ENCODE assay signal across 23 cellular contexts in genomic region chr15:88651971-88652370, GRCh38. TPM values are rescaled to one million over a fixed set of nuclear protein-coding genes. Genes with fewer than 3 reads are reported as not detected.
A peak's percentile ranks its signal among the peaks of the same experiment; 100 is the strongest.
DNase-seq lines count a peak whose midpoint lies in the region; ATAC-seq, FAIRE-seq and TF ChIP-seq lines count a peak whose summit lies in the region.
"Had no signal": no experiment of that assay in that cellular context is flagged by ENCODE, and none has a peak within 500 bp of the region (broad histone marks: within the 10 kb centered on the region; RNA-seq: fewer than 3 reads in every experiment).

No MANE protein-coding gene starts in this region.

- 93% methylated on average over 5 of the region's 9 CpGs; no CpG with 5 or more reads in 1 of the 2 experiments for WGBS in H1 (ENCODE audit: extremely low coverage in 1 of 2, insufficient coverage in 1 of 2, insufficient read length in 1 of 2, insufficient replicate concordance in 2 of 2, low coverage in 1 of 2, low lambda C conversion rate in 2 of 2, missing lambda C conversion rate in 1 of 2), 2 experiments

- no peak for TF ChIP-seq EP300 in H1 (IDR thresholded peaks at IDR 0.05; ENCODE audit: borderline replicate concordance in 1 of 2, low read depth in 2 of 2, low read length in 2 of 2)

- H2AFZ ChIP-seq in H1 (ENCODE audit: low read length): no peak overlapping the region

- peak overlapping the region; percentile 48; the same call in 1 of the 2 replicates for H2BK20ac ChIP-seq in H1 (ENCODE audit: low read length)

- no peak overlapping the region for H3K4me3 ChIP-seq in H1 (ENCODE audit: extremely low read depth in 1 of 4, insufficient read depth in 2 of 4, low read depth in 3 of 4, low read length in 4 of 4)
- H3K4me3 ChIP-seq: A549, pancreas, upper lobe of left lung had no signal

- no peak overlapping the region for H4K91ac ChIP-seq in H1 (replicated peaks; ENCODE audit: insufficient read length, low read length)

- peak overlapping the region; percentile 51 for H3K27ac Mint-ChIP-seq in activated CD4-positive, alpha-beta T cell treated with anti-CD3 and anti-CD28 coated beads, Interleukin-2, amount 10 ng/mL, durations not matched to agents 7 days and 5 days
- H3K27ac Mint-ChIP-seq in activated B cell treated with CpG ODN at 0.5 μM for 24 hours: peak overlapping the region; percentile 77
- H3K27ac Mint-ChIP-seq in stimulated activated naive CD8-positive, alpha-beta T cell treated with anti-CD3 and anti-CD28 coated beads, Interleukin-15, Interleukin-2, amounts not matched to agents 100 ng/mL and 50 ng/mL, for 24 hours: peak overlapping the region; percentile 45
- H3K27ac Mint-ChIP-seq: CD14-positive monocyte had no signal

- no peak for TF ChIP-seq POLR2A in H1 (IDR thresholded peaks at IDR 0.05; ENCODE audit: control extremely low read depth in 1 of 2, low read depth in 2 of 2, low read length in 2 of 2)

- intact Hi-C loops in activated B cell treated with CpG ODN at 0.5 μM for 24 hours (cut with micrococcal nuclease): no loop called here

- H3K23ac ChIP-seq in H1 (ENCODE audit: insufficient read length): no peak overlapping the region

- H2BK12ac ChIP-seq in H1 (ENCODE audit: low read depth, low read length): peak overlapping the region; percentile 80; the same call in 1 of the 2 replicates

- H3K27ac ChIP-seq in H1 (ENCODE audit: low read depth, low read length): no peak overlapping the region
- H3K27ac ChIP-seq in RWPE1: no peak overlapping the region
- H3K27ac ChIP-seq: A549, pancreas, VCaP had no signal

- no peak for TF ChIP-seq RAD21 in H1 (IDR thresholded peaks at IDR 0.05 in 1 of 2, conservative IDR thresholded peaks at IDR 0.05 in 1 of 2; ENCODE audit: low read depth in 2 of 2, low read length in 2 of 2)

- no peak overlapping the region for H3K14ac ChIP-seq in H1 (ENCODE audit: insufficient read length)

- H3K9me3 ChIP-seq in H1 (ENCODE audit: insufficient read depth in 2 of 2, low read depth in 1 of 2, low read length in 1 of 2): no peaks in the 10 kb centered on the region
- H3K9me3 ChIP-seq: A549, pancreas, upper lobe of left lung had no signal

- no peaks in the 10 kb centered on the region for H3K23me2 ChIP-seq in H1 (ENCODE audit: low read depth, low read length)

- H3K4ac ChIP-seq in H1 (replicated peaks; ENCODE audit: insufficient read length, low read depth, low read length): peak overlapping the region; percentile 46

- POLR2A ChIA-PET in activated CD4-positive, alpha-beta T cell treated with anti-CD3 and anti-CD28 coated beads, Interleukin-2, amount 10 ng/mL, durations not matched to agents 7 days and 5 days (lab: Charles Lee): no interaction called here
- POLR2A ChIA-PET in activated B cell treated with CpG ODN at 0.5 μM for 24 hours (lab: Charles Lee) (no interaction called here), H1 (lab: Charles Lee; ENCODE audit: partially characterized antibody) (interaction anchor here (0.7 to 3.5 kb wide), 2 partner anchors 14 to 185 kb away, joined by 3 to 10 read pairs; partner anchors contain the start of genes ISG20, MRPL46 and MRPS11), RWPE1 (lab: Yijun Ruan, JAX; ENCODE audit: low non-redundant PET) (no interaction called here)

- H3K36me3 ChIP-seq in H1 (ENCODE audit: control insufficient read depth in 2 of 4, insufficient read depth in 4 of 4, low read length in 3 of 4): no peaks in the 10 kb centered on the region
- H3K36me3 ChIP-seq: pancreas had no signal

- CTCF ChIA-PET in activated CD4-positive, alpha-beta T cell treated with anti-CD3 and anti-CD28 coated beads, Interleukin-2, amount 10 ng/mL, durations not matched to agents 7 days and 5 days (lab: Charles Lee): no interaction called here
- CTCF ChIA-PET in activated B cell treated with CpG ODN at 0.5 μM for 24 hours (lab: Charles Lee) (no interaction called here), H1 (lab: Charles Lee; ENCODE audit: partially characterized antibody) (interaction anchor here (1.4 to 5.1 kb wide), 3 partner anchors 12 to 177 kb away, joined by 3 to 28 read pairs (median 3); no protein-coding TSS in a partner anchor), RWPE1 (lab: Yijun Ruan, JAX) (no interaction called here)

- no peaks in the 10 kb centered on the region for H3K79me1 ChIP-seq in H1 (ENCODE audit: low read depth, low read length)

- no peaks in the 10 kb centered on the region for H3K9me3 Mint-ChIP-seq in activated CD4-positive, alpha-beta T cell treated with anti-CD3 and anti-CD28 coated beads, Interleukin-2, amount 10 ng/mL, durations not matched to agents 7 days and 5 days
- no peaks in the 10 kb centered on the region for H3K9me3 Mint-ChIP-seq in activated B cell treated with CpG ODN at 0.5 μM for 24 hours
- H3K9me3 Mint-ChIP-seq in stimulated activated naive CD8-positive, alpha-beta T cell treated with anti-CD3 and anti-CD28 coated beads, Interleukin-15, Interleukin-2, amounts not matched to agents 100 ng/mL and 50 ng/mL, for 24 hours: no peaks in the 10 kb centered on the region

- 0 out of 2 replicates have a peak overlapping the region, but pooled peaks have one; percentile 86 for H2AK5ac ChIP-seq in H1 (ENCODE audit: low read depth, low read length)

- H4K20me1 ChIP-seq in H1 (replicated peaks in 1 of 2; ENCODE audit: control insufficient read depth in 1 of 2, insufficient read depth in 2 of 2, low read length in 2 of 2): no peaks in the 10 kb centered on the region

- FAIRE-seq in H1 (lab: Jason Lieb, UNC): no peak
- FAIRE-seq: A549, pancreas, small intestine had no signal

- ATAC-seq in activated B cell treated with CpG ODN at 0.5 μM for 24 hours (ENCODE audit: low read depth): no peak
- ATAC-seq in HG02981 (IDR thresholded peaks at IDR 0.05; ENCODE audit: unreplicated experiment): no peak
- ATAC-seq: A549, pancreas had no signal

- peak; percentile 5 for DNase-seq in activated CD4-positive, alpha-beta T cell treated with anti-CD3 and anti-CD28 coated beads, Interleukin-2, amount 10 ng/mL, durations not matched to agents 7 days and 5 days
- DNase-seq in activated CD4-positive, alpha-beta T cell treated with anti-CD3 and anti-CD28 coated beads for 48 hours: no peak
- DNase-seq in activated B cell treated with CpG ODN at 0.5 μM for 24 hours: no peak
- DNase-seq in H1 (ENCODE audit: low read depth in 1 of 2, low spot score in 2 of 2): peak in 1 of 2 experiments; percentile 46
- DNase-seq in retina: no peak
- no peak for DNase-seq in RWPE1 (ENCODE audit: low spot score)
- DNase-seq: effector CD8-positive, alpha-beta T cell; hippocampal formation; KBM-7; kidney glomerular epithelial cell; midbrain; NCI-H1105; NCI-H2171; pancreas; RPMI8226; small intestine; T-helper 1 cell had no signal

- H3K27me3 ChIP-seq in H1 (replicated peaks in 1 of 4; ENCODE audit: control insufficient read depth in 3 of 4, extremely low read depth in 1 of 4, insufficient read depth in 3 of 4, low read length in 3 of 4): no peaks in the 10 kb centered on the region; a peak in 1 of 7 replicates
- H3K27me3 ChIP-seq: pancreas, upper lobe of left lung had no signal

- peaks cover 73% of the 10 kb centered on the region for H3K4me1 Mint-ChIP-seq in activated CD4-positive, alpha-beta T cell treated with anti-CD3 and anti-CD28 coated beads, Interleukin-2, amount 10 ng/mL, durations not matched to agents 7 days and 5 days
- peaks cover 91% of the 10 kb centered on the region for H3K4me1 Mint-ChIP-seq in activated B cell treated with CpG ODN at 0.5 μM for 24 hours
- H3K4me1 Mint-ChIP-seq in stimulated activated naive CD8-positive, alpha-beta T cell treated with anti-CD3 and anti-CD28 coated beads, Interleukin-15, Interleukin-2, amounts not matched to agents 100 ng/mL and 50 ng/mL, for 24 hours (ENCODE audit: low read depth): peaks cover 83% of the 10 kb centered on the region

- H3K4me3 Mint-ChIP-seq in activated CD4-positive, alpha-beta T cell treated with anti-CD3 and anti-CD28 coated beads, Interleukin-2, amount 10 ng/mL, durations not matched to agents 7 days and 5 days: no peak overlapping the region
- H3K4me3 Mint-ChIP-seq in activated B cell treated with CpG ODN at 0.5 μM for 24 hours: no peak overlapping the region
- no peak overlapping the region for H3K4me3 Mint-ChIP-seq in stimulated activated naive CD8-positive, alpha-beta T cell treated with anti-CD3 and anti-CD28 coated beads, Interleukin-15, Interleukin-2, amounts not matched to agents 100 ng/mL and 50 ng/mL, for 24 hours
- H3K4me3 Mint-ChIP-seq: CD14-positive monocyte had no signal

- H3K4me2 ChIP-seq in H1 (ENCODE audit: insufficient read depth in 1 of 2, low read depth in 2 of 2, low read length in 2 of 2): peak overlapping the region in 1 of 2 experiments; percentile 37; a peak in 1 of 4 replicates
- H3K4me2 ChIP-seq: A549 had no signal

- no peak overlapping the region for H2BK120ac ChIP-seq in H1 (replicated peaks; ENCODE audit: low read depth, low read length)

- H3K36me3 Mint-ChIP-seq in activated CD4-positive, alpha-beta T cell treated with anti-CD3 and anti-CD28 coated beads, Interleukin-2, amount 10 ng/mL, durations not matched to agents 7 days and 5 days (ENCODE audit: low read depth): peaks cover 60% of the 10 kb centered on the region
- peaks cover 48% of the 10 kb centered on the region for H3K36me3 Mint-ChIP-seq in activated B cell treated with CpG ODN at 0.5 μM for 24 hours (ENCODE audit: low read depth)
- H3K36me3 Mint-ChIP-seq in stimulated activated naive CD8-positive, alpha-beta T cell treated with anti-CD3 and anti-CD28 coated beads, Interleukin-15, Interleukin-2, amounts not matched to agents 100 ng/mL and 50 ng/mL, for 24 hours (ENCODE audit: low read depth): peaks cover 30% of the 10 kb centered on the region

- H3K79me2 ChIP-seq in H1 (ENCODE audit: control insufficient read depth in 1 of 2, insufficient read depth in 2 of 2, low read length in 2 of 2): no peaks in the 10 kb centered on the region

- no peak overlapping the region for H4K5ac ChIP-seq in H1 (ENCODE audit: insufficient read length, low read depth, low read length)

- no peak overlapping the region for H3K56ac ChIP-seq in H1 (replicated peaks; ENCODE audit: insufficient read length, low read depth, low read length)

- H3K18ac ChIP-seq in H1 (ENCODE audit: extremely low read depth, low read length): peak overlapping the region; percentile 51; the same call in 1 of the 2 replicates

- peaks cover 0 to 19% (median 10%) of the 10 kb centered on the region in 4 experiments; a peak in 6 of 7 replicates for H3K4me1 ChIP-seq in H1 (replicated peaks in 1 of 4; ENCODE audit: control insufficient read depth in 3 of 4, insufficient read depth in 4 of 4, low read length in 3 of 4)

- H3K9ac ChIP-seq in H1 (replicated peaks in 1 of 4; ENCODE audit: extremely low read depth in 1 of 4, low read depth in 3 of 4, low read length in 3 of 4): no peak overlapping the region

- peak overlapping the region; percentile 99 for H2BK15ac ChIP-seq in H1 (ENCODE audit: low read length)

- no peak overlapping the region for H4K8ac ChIP-seq in H1 (ENCODE audit: extremely low read depth, insufficient read depth, low read length)

- H2BK5ac ChIP-seq in H1 (ENCODE audit: low read depth, low read length): peak overlapping the region; percentile 52; the same call in 1 of the 2 replicates

- no peaks in the 10 kb centered on the region for H3K27me3 Mint-ChIP-seq in activated CD4-positive, alpha-beta T cell treated with anti-CD3 and anti-CD28 coated beads, Interleukin-2, amount 10 ng/mL, durations not matched to agents 7 days and 5 days
- H3K27me3 Mint-ChIP-seq in activated B cell treated with CpG ODN at 0.5 μM for 24 hours: no peaks in the 10 kb centered on the region
- H3K27me3 Mint-ChIP-seq in stimulated activated naive CD8-positive, alpha-beta T cell treated with anti-CD3 and anti-CD28 coated beads, Interleukin-15, Interleukin-2, amounts not matched to agents 100 ng/mL and 50 ng/mL, for 24 hours: no peaks in the 10 kb centered on the region

- TF ChIP-seq CTCF in activated B cell treated with CpG ODN at 0.5 μM for 24 hours (IDR thresholded peaks at IDR 0.05) (no peak), H1 (IDR thresholded peaks at IDR 0.05; ENCODE audit: control extremely low read depth in 1 of 3, insufficient read depth in 1 of 3, low read depth in 1 of 3, low read length in 3 of 3) (no peak), RWPE1 (conservative IDR thresholded peaks at IDR 0.05; ENCODE audit: low read depth) (no peak)

RNA-seq across cellular contexts. Expression of gene ISG20, which starts 13.2 kb away (rescaled TPM):
- 100 to 1,000 TPM; 206 to 236 TPM for total RNA-seq in activated CD4-positive, alpha-beta T cell treated with anti-CD3 and anti-CD28 coated beads, Interleukin-2, amount 10 ng/mL, durations not matched to agents 7 days and 5 days
- 84.6 and 87.1 TPM in 2 replicates for total RNA-seq in activated B cell treated with CpG ODN at 0.5 μM for 24 hours
- total RNA-seq in H1 (2021; fragmentation: NEBNext Ultra II Directional; extraction: Animal tissue kit (Norgen Biotek cat#: 25700)): 2.9 and 4.0 TPM in 2 replicates
- 5.0 and 5.2 TPM in 2 replicates for polyA plus RNA-seq in H1 (2011; rRNA removed)
- polyA plus RNA-seq in H1 (2011; cell fraction: cytosol; rRNA removed): 5.5 TPM
- polyA plus RNA-seq in H1 (2011; cell fraction: nucleus; rRNA removed): 6.6 TPM
- 2.5 to 5.7 TPM (median 4.1 TPM) in 4 replicates for polyA plus RNA-seq in H1 (2012, experiment 1 of 2)
- 3.0 TPM for polyA plus RNA-seq in H1 (2012, experiment 2 of 2)
- polyA plus RNA-seq in H1 (2013, experiment 1 of 2): 3.1 TPM
- 2.1 TPM for polyA plus RNA-seq in H1 (2013, experiment 2 of 2)
- polyA minus RNA-seq in H1 (2011; rRNA and poly(A)+ RNA removed): 1.8 and 2.0 TPM in 2 replicates
- 0.81 TPM for polyA minus RNA-seq in H1 (2011; cell fraction: cytosol; rRNA and poly(A)+ RNA removed)
- 3.0 TPM for polyA minus RNA-seq in H1 (2011; cell fraction: nucleus; rRNA and poly(A)+ RNA removed)

RNA-seq across cellular contexts. Expression of gene AEN, which starts 30.8 kb away (rescaled TPM):
- 10 to 100 TPM; 45.7 to 52.5 TPM for total RNA-seq in activated CD4-positive, alpha-beta T cell treated with anti-CD3 and anti-CD28 coated beads, Interleukin-2, amount 10 ng/mL, durations not matched to agents 7 days and 5 days
- total RNA-seq in activated B cell treated with CpG ODN at 0.5 μM for 24 hours: 40.1 and 41.9 TPM in 2 replicates
- total RNA-seq in H1 (2021; fragmentation: NEBNext Ultra II Directional; extraction: Animal tissue kit (Norgen Biotek cat#: 25700)): 122 and 125 TPM in 2 replicates
- polyA plus RNA-seq in H1 (2011; rRNA removed): 112 and 167 TPM in 2 replicates
- polyA plus RNA-seq in H1 (2011; cell fraction: cytosol; rRNA removed): 150 TPM
- 209 TPM for polyA plus RNA-seq in H1 (2011; cell fraction: nucleus; rRNA removed)
- polyA plus RNA-seq in H1 (2012, experiment 1 of 2): 89.9 to 128 TPM (median 107 TPM) in 4 replicates
- 126 TPM for polyA plus RNA-seq in H1 (2012, experiment 2 of 2)
- 61.5 TPM for polyA plus RNA-seq in H1 (2013, experiment 1 of 2)
- polyA plus RNA-seq in H1 (2013, experiment 2 of 2): 61.2 TPM
- polyA minus RNA-seq in H1 (2011; rRNA and poly(A)+ RNA removed): 157 and 180 TPM in 2 replicates
- 130 TPM for polyA minus RNA-seq in H1 (2011; cell fraction: cytosol; rRNA and poly(A)+ RNA removed)
- polyA minus RNA-seq in H1 (2011; cell fraction: nucleus; rRNA and poly(A)+ RNA removed): 229 TPM

Comparison
In these comparisons a context has a peak if more than half of its experiments do, and no peak if none do; other contexts are left out.
1. RNA of gene ISG20, which starts 13.2 kb away (total RNA-seq): 206 to 236 TPM in activated CD4-positive, alpha-beta T cell treated with anti-CD3 and anti-CD28 coated beads, Interleukin-2, amount 10 ng/mL, durations not matched to agents 7 days and 5 days and 84.6 to 87.1 TPM in activated B cell treated with CpG ODN at 0.5 μM for 24 hours; 2.9 to 4.0 TPM in H1; every median in the first group is over 10 times any median in the second.
2. Peak in every context shown above with its lines, with median percentiles within 50 percentile points of each other: H3K27ac Mint-ChIP-seq.